ENCODE assay signal across 16 cellular contexts in the genomic region with DNA sequence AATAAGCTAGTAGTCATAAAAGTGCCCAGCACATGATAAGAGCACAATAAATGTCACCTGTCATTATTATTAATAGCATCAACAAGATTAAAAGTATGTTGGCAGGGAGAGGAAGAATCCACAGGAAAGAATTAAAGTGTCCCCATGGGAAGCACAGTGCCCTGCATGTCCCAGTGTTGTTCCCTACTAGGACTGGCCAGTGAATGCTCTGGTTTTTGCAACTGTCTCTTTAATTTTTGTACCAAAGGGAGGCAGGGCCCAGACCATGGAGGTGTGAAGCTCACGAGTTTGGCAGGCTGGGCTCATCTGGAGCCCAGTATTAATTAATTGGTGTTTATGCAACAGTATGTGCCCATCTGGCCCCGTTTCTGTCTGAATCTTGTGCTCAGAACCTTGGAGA.
DNase-seq lines count a peak whose midpoint lies in the region; ATAC-seq, FAIRE-seq and TF ChIP-seq lines count a peak whose summit lies in the region.
"Had no signal": no experiment of that assay in that cellular context is flagged by ENCODE, and none has a peak within 500 bp of the region (broad histone marks: within the 10 kb centered on the region; RNA-seq: fewer than 3 reads in every experiment).

No MANE protein-coding gene starts in this region.

- H3K4me3 ChIP-seq in GM12878 (no peak overlapping the region), muscle layer of colon (ENCODE audit: low read depth in 1 of 2, low read length in 2 of 2) (peak overlapping the region in 1 of 2 donors; percentile 36), uterus (no peak overlapping the region)
- H3K4me3 ChIP-seq: thyroid gland had no signal

- no peaks in the 10 kb centered on the region for H3K79me2 ChIP-seq in GM12878 (ENCODE audit: control insufficient read depth, insufficient read depth, low read length)

- H3K9me3 Mint-ChIP-seq in stimulated activated naive CD8-positive, alpha-beta T cell treated with anti-CD3 and anti-CD28 coated beads, Interleukin-15, amount 100 ng/mL, for 72 hours, result no peaks in the 10 kb centered on the region
- H3K9me3 Mint-ChIP-seq: activated B cell treated with CpG ODN at 0.5 μM for 24 hours; activated naive CD8-positive, alpha-beta T cell treated with anti-CD3 and anti-CD28 coated beads, Interleukin-2, amount 10 ng/mL, durations not matched to agents 7 days and 5 days; activated T-helper 1 cell treated with anti-CD3 and anti-CD28 coated beads, Interleukin-12 subunit alpha, Interleukin-12 subunit beta, Interleukin-2, Interleukin-4 antibody, amounts not matched to agents 30 ng/mL and 10 ng/mL and 1 ng/mL, durations not matched to agents 14 hours and 24 hours and 36 hours; dendritic cell treated with granulocyte-macrophage colony-stimulating factor and Interleukin-4, amounts not matched to agents 40 ng/mL and 50 ng/mL, for 4 days had no signal

- CTCF ChIA-PET in GM12878 (lab: Yijun Ruan, JAX), result interaction anchor here (0.6 to 7.8 kb wide), 57 partner anchors 10 to 1442 kb away, joined by 3 to 231 read pairs (median 4); a partner anchor contains a TSS
- CTCF ChIA-PET in GM10248 (lab: Yijun Ruan, JAX), result interaction anchor here (0.8 to 7.2 kb wide), 56 partner anchors 9 to 432 kb away, joined by 3 to 141 read pairs (median 6); a partner anchor contains a TSS

- FAIRE-seq in GM12878 (lab: Jason Lieb, UNC), result no peak

- H2AFZ ChIP-seq in GM12878 (ENCODE audit: control insufficient read depth, low read depth, low read length), result no peak overlapping the region

- RAD21 ChIA-PET in GM12878 (lab: Charles Lee; ENCODE audit: unreplicated experiment), result interaction anchor here (0.6 to 8.8 kb wide), 36 partner anchors 8 to 494 kb away, joined by 3 to 206 read pairs (median 4); a partner anchor contains a TSS

- no peak for DNase-seq in stimulated activated naive CD8-positive, alpha-beta T cell treated with anti-CD3 and anti-CD28 coated beads, Interleukin-15, amount 100 ng/mL, for 72 hours
- no peak for DNase-seq in stimulated activated naive CD8-positive, alpha-beta T cell treated with anti-CD3 and anti-CD28 coated beads, Interleukin-15, Interleukin-2, amounts not matched to agents 100 U/mL and 50 U/mL, for 24 hours
- DNase-seq in GM12878 (ENCODE audit: low read depth, low spot score) (no peak), uterus (no peak), hepatic stellate cell (ENCODE audit: low spot score) (no peak), GM10248 (ENCODE audit: extremely low spot score) (no peak)
- DNase-seq: NCI-H510A had no signal

- no peak for TF ChIP-seq EP300 in GM12878 (IDR thresholded peaks at IDR 0.05; ENCODE audit: borderline replicate concordance in 1 of 2, control insufficient read depth in 1 of 2, low read depth in 2 of 2, low read length in 2 of 2)

- no peak overlapping the region for H3K4me3 Mint-ChIP-seq in stimulated activated naive CD8-positive, alpha-beta T cell treated with anti-CD3 and anti-CD28 coated beads, Interleukin-15, amount 100 ng/mL, for 72 hours
- H3K4me3 Mint-ChIP-seq: activated B cell treated with CpG ODN at 0.5 μM for 24 hours; activated naive CD8-positive, alpha-beta T cell treated with anti-CD3 and anti-CD28 coated beads, Interleukin-2, amount 10 ng/mL, durations not matched to agents 7 days and 5 days; activated T-helper 1 cell treated with anti-CD3 and anti-CD28 coated beads, Interleukin-12 subunit alpha, Interleukin-12 subunit beta, Interleukin-2, Interleukin-4 antibody, amounts not matched to agents 30 ng/mL and 10 ng/mL and 1 ng/mL, durations not matched to agents 14 hours and 24 hours and 36 hours; CD4-positive, CD25-positive, alpha-beta regulatory T cell; dendritic cell treated with granulocyte-macrophage colony-stimulating factor and Interleukin-4, amounts not matched to agents 40 ng/mL and 50 ng/mL, for 4 days had no signal

- intact Hi-C loops in GM12878 (cut with micrococcal nuclease; ENCODE audit: unreplicated experiment), result loop anchor here (2.0 kb wide), 1 partner anchor 72 kb away; no protein-coding TSS in a partner anchor
- intact Hi-C loops in uterus (cut with DNase I; ENCODE audit: low total_unique reads), result loop anchor here (5.0 to 10.0 kb wide), 2 partner anchors 184 to 286 kb away; a partner anchor contains a TSS

- no peaks in the 10 kb centered on the region for H4K20me1 ChIP-seq in GM12878 (ENCODE audit: control insufficient read depth, insufficient read depth)

- 0% methylated on average over 2 of the region's 2 CpGs for WGBS in GM12878 (ENCODE audit: insufficient coverage, insufficient replicate concordance, low lambda C conversion rate, missing lambda C conversion rate)

- POLR2A ChIA-PET in GM12878 (lab: Charles Lee), result interaction anchor here (0.8 to 2.4 kb wide), 6 partner anchors 162 to 287 kb away, joined by 3 to 9 read pairs (median 4); no protein-coding TSS in a partner anchor
- POLR2A ChIA-PET in GM10248 (lab: Yijun Ruan, JAX), result interaction anchor here (0.7 kb wide), 1 partner anchor 294 kb away, joined by 3 read pairs; no protein-coding TSS in a partner anchor

- TF ChIP-seq CTCF in GM12878 (IDR thresholded peaks at IDR 0.05 in 2 of 3, conservative IDR thresholded peaks at IDR 0.05 in 1 of 3; ENCODE audit: control insufficient read depth in 2 of 3, extremely low read depth in 1 of 3, insufficient read depth in 1 of 3, low read depth in 3 of 3, low read length in 3 of 3), result no peak
- no peak for TF ChIP-seq CTCF in uterus (IDR thresholded peaks at IDR 0.05)
- TF ChIP-seq CTCF in GM10248 (IDR thresholded peaks at IDR 0.05; ENCODE audit: control extremely low read depth, extremely low read depth, low read depth, missing control alignments), result no peak

- H3K27ac ChIP-seq in GM12878 (ENCODE audit: control insufficient read depth, insufficient read depth) (no peak overlapping the region), muscle layer of colon (ENCODE audit: low read depth, low read length) (peak overlapping the region; percentile 5), uterus (peak overlapping the region; percentile 43 to 78)
- H3K27ac ChIP-seq: brain microvascular endothelial cell, thyroid gland had no signal

- SMC1A ChIA-PET in GM12878 (lab: Charles Lee; ENCODE audit: uncharacterized antibody, unreplicated experiment), result interaction anchor here (0.7 to 8.8 kb wide), 50 partner anchors 9 to 648 kb away, joined by 3 to 182 read pairs (median 4); a partner anchor contains a TSS

- H3K9ac ChIP-seq in GM12878 (ENCODE audit: control insufficient read depth, insufficient read depth, low read length) (no peak overlapping the region), muscle layer of colon (ENCODE audit: low read length) (no peak overlapping the region)

- H3K4me1 Mint-ChIP-seq in stimulated activated naive CD8-positive, alpha-beta T cell treated with anti-CD3 and anti-CD28 coated beads, Interleukin-15, amount 100 ng/mL, for 72 hours, result peaks cover 48% of the 10 kb centered on the region

- no peak for TF ChIP-seq RAD21 in GM12878 (IDR thresholded peaks at IDR 0.05; ENCODE audit: insufficient read depth, low read depth, low read length)

- peak; percentile 7 for ATAC-seq in stimulated activated naive CD8-positive, alpha-beta T cell treated with anti-CD3 and anti-CD28 coated beads, Interleukin-15, amount 100 ng/mL, for 72 hours
- ATAC-seq in stimulated activated naive CD8-positive, alpha-beta T cell treated with anti-CD3 and anti-CD28 coated beads, Interleukin-15, Interleukin-2, amounts not matched to agents 100 U/mL and 50 U/mL, for 24 hours, result no peak
- ATAC-seq in GM12878 (peak; percentile 14), HG02763 (IDR thresholded peaks at IDR 0.05; ENCODE audit: unreplicated experiment) (no peak)

- TF ChIP-seq POLR2A in GM12878 (IDR thresholded peaks at IDR 0.05; ENCODE audit: low read depth, low read length), result no peak
- no peak for TF ChIP-seq POLR2A in uterus (IDR thresholded peaks at IDR 0.05)

- no peak overlapping the region for H3K4me2 ChIP-seq in GM12878 (ENCODE audit: control insufficient read depth, insufficient read depth)

- no TSS peak for BruUV-seq in GM12878 (replicated peaks; lab: Mats Ljungman, UMichigan)

- no peaks in the 10 kb centered on the region for H3K9me3 ChIP-seq in GM12878 (replicated peaks; ENCODE audit: control insufficient read depth, insufficient read depth, low read length)
- no peaks in the 10 kb centered on the region for H3K9me3 ChIP-seq in muscle layer of colon (ENCODE audit: low read length)
- no peaks in the 10 kb centered on the region for H3K9me3 ChIP-seq in uterus
- H3K9me3 ChIP-seq: thyroid gland had no signal

- H3K27ac Mint-ChIP-seq in stimulated activated naive CD8-positive, alpha-beta T cell treated with anti-CD3 and anti-CD28 coated beads, Interleukin-15, amount 100 ng/mL, for 72 hours, result no peak overlapping the region
- H3K27ac Mint-ChIP-seq: activated B cell treated with CpG ODN at 0.5 μM for 24 hours; activated naive CD8-positive, alpha-beta T cell treated with anti-CD3 and anti-CD28 coated beads, Interleukin-2, amount 10 ng/mL, durations not matched to agents 7 days and 5 days; activated T-helper 1 cell treated with anti-CD3 and anti-CD28 coated beads, Interleukin-12 subunit alpha, Interleukin-12 subunit beta, Interleukin-2, Interleukin-4 antibody, amounts not matched to agents 30 ng/mL and 10 ng/mL and 1 ng/mL, durations not matched to agents 14 hours and 24 hours and 36 hours; CD4-positive, CD25-positive, alpha-beta regulatory T cell; dendritic cell treated with granulocyte-macrophage colony-stimulating factor and Interleukin-4, amounts not matched to agents 40 ng/mL and 50 ng/mL, for 4 days had no signal

- H3K4me1 ChIP-seq in GM12878 (ENCODE audit: control insufficient read depth, insufficient read depth, low read length), result no peaks in the 10 kb centered on the region
- H3K4me1 ChIP-seq in muscle layer of colon (ENCODE audit: insufficient read depth, low read length), result peaks cover 37% of the 10 kb centered on the region
- H3K4me1 ChIP-seq in uterus, result peaks cover 0 to 4% of the 10 kb centered on the region in 2 donors

- no peaks in the 10 kb centered on the region for H3K36me3 ChIP-seq in GM12878 (ENCODE audit: control insufficient read depth in 2 of 2, insufficient read depth in 2 of 2, low read length in 1 of 2)
- no peaks in the 10 kb centered on the region for H3K36me3 ChIP-seq in muscle layer of colon (ENCODE audit: insufficient read depth, low read length)
- H3K36me3 ChIP-seq in uterus, result no peaks in the 10 kb centered on the region
- H3K36me3 ChIP-seq: brain microvascular endothelial cell, thyroid gland had no signal

- H3K27me3 Mint-ChIP-seq in stimulated activated naive CD8-positive, alpha-beta T cell treated with anti-CD3 and anti-CD28 coated beads, Interleukin-15, amount 100 ng/mL, for 72 hours, result peaks cover 19% of the 10 kb centered on the region

- H3K27me3 ChIP-seq in GM12878 (replicated peaks in 1 of 2; ENCODE audit: control insufficient read depth in 2 of 2, insufficient read depth in 2 of 2, low read length in 1 of 2) (peaks cover 0 to 6% of the 10 kb centered on the region in 2 experiments; a peak in 3 of 4 replicates), muscle layer of colon (ENCODE audit: control insufficient read depth in 1 of 2, insufficient read depth in 2 of 2, low read length in 2 of 2) (no peaks in the 10 kb centered on the region), uterus (no peaks in the 10 kb centered on the region)
- H3K27me3 ChIP-seq: brain microvascular endothelial cell, thyroid gland had no signal

- in situ Hi-C loops in GM12878 (cut with MboI), result no loop called here

TF ChIP-seq in GM12878, 131 proteins besides CTCF, POLR2A, EP300 and RAD21 (continues in another document):
- TF ChIP-seq FOXM1 (IDR thresholded peaks at IDR 0.05; ENCODE audit: low read depth, low read length), result no peak
- TF ChIP-seq RELA (IDR thresholded peaks at IDR 0.05; ENCODE audit: borderline replicate concordance, partially characterized antibody), result no peak

Comparison
In these comparisons a context has a peak if more than half of its experiments do, and no peak if none do; other contexts are left out.
1. ATAC-seq: peak in stimulated activated naive CD8-positive, alpha-beta T cell treated with anti-CD3 and anti-CD28 coated beads, Interleukin-15, amount 100 ng/mL, for 72 hours (single experiment) and GM12878 (single experiment); none in stimulated activated naive CD8-positive, alpha-beta T cell treated with anti-CD3 and anti-CD28 coated beads, Interleukin-15, Interleukin-2, amounts not matched to agents 100 U/mL and 50 U/mL, for 24 hours (single experiment) and HG02763 (single experiment).